Comparison of ENCODE assay signal across 34 cellular contexts in genomic region chr16:13471036-13471435, GRCh38.
A peak's percentile ranks its signal among the peaks of the same experiment; 100 is the strongest.
DNase-seq lines count a peak whose midpoint lies in the region; ATAC-seq, FAIRE-seq and TF ChIP-seq lines count a peak whose summit lies in the region.
"Had no signal": no experiment of that assay in that cellular context is flagged by ENCODE, and none has a peak within 500 bp of the region (broad histone marks: within the 10 kb centered on the region; RNA-seq: fewer than 3 reads in every experiment).

No MANE protein-coding gene starts in this region.

- no peak overlapping the region for H2BK5ac ChIP-seq in mesendoderm (ENCODE audit: low read length)

- TF ChIP-seq RAD21 in A549 (conservative IDR thresholded peaks at IDR 0.05 in 1 of 2, IDR thresholded peaks at IDR 0.05 in 1 of 2) (no peak), K562 (CRISPR knock-in tag; conservative IDR thresholded peaks at IDR 0.05 in 1 of 2, IDR thresholded peaks at IDR 0.05 in 1 of 2) (no peak)

- H3K9me3 ChIP-seq in A549 (no peaks in the 10 kb centered on the region; the same call in 2 of the 3 replicates), HEK293 (ENCODE audit: control insufficient read depth, insufficient read depth, low read depth, low read length) (no peaks in the 10 kb centered on the region), K562 (replicated peaks; ENCODE audit: control insufficient read depth, insufficient read depth, low read depth, low read length) (no peaks in the 10 kb centered on the region)
- H3K9me3 ChIP-seq: BE2C, gastrocnemius medialis, prostate gland, tibial artery had no signal

- TF ChIP-seq CTCF in A549 (IDR thresholded peaks at IDR 0.05) (no peak), HEK293 (tag by site-specific recombination; IDR thresholded peaks at IDR 0.05) (no peak), K562 (IDR thresholded peaks at IDR 0.05 in 2 of 3, conservative IDR thresholded peaks at IDR 0.05 in 1 of 3; ENCODE audit: insufficient read depth in 2 of 3, low read depth in 1 of 3, low read length in 3 of 3) (no peak)

- no peak overlapping the region for H3K23ac ChIP-seq in mesendoderm (ENCODE audit: low read length)

- H3K18ac ChIP-seq in mesendoderm (ENCODE audit: low read length): no peak overlapping the region

- H3K56ac ChIP-seq in mesendoderm (ENCODE audit: low read length): no peak overlapping the region

- no peak overlapping the region for H2AK5ac ChIP-seq in mesendoderm (ENCODE audit: low read length)

- no peaks in the 10 kb centered on the region for H3K4me1 ChIP-seq in A549
- H3K4me1 ChIP-seq in HEK293 (ENCODE audit: control insufficient read depth, insufficient read depth, low read length): no peaks in the 10 kb centered on the region
- H3K4me1 ChIP-seq in K562 (replicated peaks in 1 of 2; ENCODE audit: control insufficient read depth in 2 of 2, insufficient read depth in 2 of 2, low read length in 2 of 2): no peaks in the 10 kb centered on the region
- H3K4me1 ChIP-seq in mesendoderm (ENCODE audit: control insufficient read depth, low read depth, low read length): no peaks in the 10 kb centered on the region
- H3K4me1 ChIP-seq: BE2C, gastrocnemius medialis, prostate gland, tibial artery had no signal

- no peaks in the 10 kb centered on the region for H3K27me3 ChIP-seq in K562 (ENCODE audit: control insufficient read depth in 2 of 2, insufficient read depth in 2 of 2, low read length in 2 of 2)
- no peaks in the 10 kb centered on the region for H3K27me3 ChIP-seq in mesendoderm (ENCODE audit: insufficient read depth, low read length, poor library complexity)
- H3K27me3 ChIP-seq: BE2C, gastrocnemius medialis, tibial artery had no signal

- no peak for ATAC-seq in A549
- no peak for ATAC-seq in K562
- ATAC-seq in GM18511 (IDR thresholded peaks at IDR 0.05; ENCODE audit: unreplicated experiment): no peak
- ATAC-seq: gastrocnemius medialis, left colon, sciatic nerve, T-helper 17 cell had no signal

- H3K4me3 ChIP-seq in A549 (no peak overlapping the region), HEK293 (ENCODE audit: low read depth, low read length) (no peak overlapping the region), K562 (no peak overlapping the region), mesendoderm (ENCODE audit: low read length) (no peak overlapping the region)
- H3K4me3 ChIP-seq: dorsolateral prefrontal cortex, gastrocnemius medialis, prostate gland, SK-N-MC, tibial artery had no signal

- CTCF ChIA-PET in A549 (lab: Yijun Ruan, JAX): interaction anchor here (1.5 kb wide), 1 partner anchor 10 kb away, joined by 3 read pairs; no protein-coding TSS in a partner anchor
- CTCF ChIA-PET in HEK293 (lab: Yijun Ruan, JAX): no interaction called here
- CTCF ChIA-PET in K562 (lab: Yijun Ruan, JAX; ENCODE audit: low intra/inter-chr PET ratio): no interaction called here

- no peak overlapping the region for H2BK15ac ChIP-seq in mesendoderm (replicated peaks; ENCODE audit: low read depth)

- in situ Hi-C loops in K562 (cut with MboI): no loop called here

- TF ChIP-seq POLR2A in A549 (IDR thresholded peaks at IDR 0.05; ENCODE audit: low read length) (no peak), K562 (conservative IDR thresholded peaks at IDR 0.05) (no peak)

- no peak overlapping the region for H3K27ac ChIP-seq in A549
- H3K27ac ChIP-seq in HEK293 (ENCODE audit: extremely low read depth, low read depth, low read length): no peak overlapping the region
- H3K27ac ChIP-seq in K562 (ENCODE audit: extremely low read depth, low read depth, low read length): no peak overlapping the region
- no peak overlapping the region for H3K27ac ChIP-seq in mesendoderm (ENCODE audit: low read depth, low read length)
- H3K27ac ChIP-seq: dorsolateral prefrontal cortex, gastrocnemius medialis, prostate gland, SK-N-MC, tibial artery had no signal

- H3K79me2 ChIP-seq in K562 (ENCODE audit: control insufficient read depth, insufficient read depth, low read length) (no peaks in the 10 kb centered on the region), mesendoderm (ENCODE audit: control insufficient read depth, insufficient read depth, low read length) (no peaks in the 10 kb centered on the region)

- H3K79me1 ChIP-seq in mesendoderm (ENCODE audit: low read length): no peaks in the 10 kb centered on the region

- FAIRE-seq in A549 (lab: Jason Lieb, UNC): no peak
- no peak for FAIRE-seq in K562 (lab: Jason Lieb, UNC)
- FAIRE-seq: endothelial cell of umbilical vein, GM12891, TTC549 had no signal

- H3K4me2 ChIP-seq in A549 (no peak overlapping the region), K562 (ENCODE audit: insufficient read depth, low read length) (no peak overlapping the region), mesendoderm (ENCODE audit: low read length) (no peak overlapping the region)

- H4K8ac ChIP-seq in mesendoderm (ENCODE audit: low read depth, low read length): no peak overlapping the region

- 25% methylated on average over 4 of the region's 4 CpGs for WGBS in A549 (ENCODE audit: missing lambda C conversion rate)
- 2% methylated on average over 4 of the region's 4 CpGs for WGBS in K562 (ENCODE audit: insufficient coverage, low coverage, missing lambda C conversion rate)
- no CpG with 5 or more reads among the region's 4 CpGs for WGBS in mesendoderm (ENCODE audit: extremely low coverage, insufficient coverage, low lambda C conversion rate)

- H4K20me1 ChIP-seq in K562 (replicated peaks; ENCODE audit: control insufficient read depth, insufficient read depth, low read length): no peaks in the 10 kb centered on the region

- H3K4ac ChIP-seq in mesendoderm (ENCODE audit: low read depth, low read length): no peak overlapping the region

- no peak overlapping the region for H2BK120ac ChIP-seq in mesendoderm (ENCODE audit: low read depth, low read length)

- H3K9ac ChIP-seq in K562 (ENCODE audit: insufficient read depth in 1 of 2, low read depth in 2 of 2, low read length in 2 of 2): no peak overlapping the region
- H3K9ac ChIP-seq in mesendoderm (ENCODE audit: low read length): no peak overlapping the region

- no peak for DNase-seq in A549 (ENCODE audit: low read depth in 1 of 2, low spot score in 1 of 2)
- no peak for DNase-seq in K562 (ENCODE audit: extremely low read depth in 1 of 4, low spot score in 3 of 4)
- DNase-seq in mesendoderm: peak; percentile 24
- no peak for DNase-seq in hepatic stellate cell (ENCODE audit: low spot score)
- DNase-seq in activated effector memory CD4-positive, alpha-beta T cell treated with Interleukin-2 at 50 U/mL for 16 hours: no peak
- no peak for DNase-seq in stimulated activated CD4-positive, alpha-beta T cell treated with anti-CD3 and anti-CD28 coated beads, Interleukin-2, amount 100 ng/mL, for 48 hours
- DNase-seq: activated CD4-positive, alpha-beta T cell treated with anti-CD3 and anti-CD28 coated beads, Interleukin-2, amount 50 U/mL, for 48 hours; activated naive CD4-positive, alpha-beta T cell treated with anti-CD3 and anti-CD28 coated beads, Interleukin-2, amount 10 ng/mL, durations not matched to agents 7 days and 5 days; BE2C; CD8-positive, alpha-beta memory T cell; DMS 273 treated with DMSO at 0.1 percent for 48 hours; dorsolateral prefrontal cortex; gastrocnemius medialis; HCEC 1CT; immature natural killer cell; left colon; mesenchymal stem cell; NCI-H1048; NCI-H1930; NCI-H524; NK-92 treated with Interleukin-12 subunit alpha and Interleukin-12 subunit beta, amount 100 ng/mL, for 24 hours; nucleus accumbens; stimulated activated CD4-positive, alpha-beta T cell treated with anti-CD3 and anti-CD28 coated beads, Interleukin-12 subunit alpha, Interleukin-12 subunit beta, amount 100 ng/mL, for 4 hours; stimulated activated CD4-positive, alpha-beta T cell treated with anti-CD3 and anti-CD28 coated beads, Interleukin-4, amount 100 ng/mL, for 1 hour; T-helper 17 cell; tibial artery had no signal

- no peak overlapping the region for H2AFZ ChIP-seq in K562 (ENCODE audit: low read depth, low read length)

- H3K9me1 ChIP-seq in K562 (ENCODE audit: control insufficient read depth, insufficient read depth, low read length): no peaks in the 10 kb centered on the region

- no peak overlapping the region for H4K5ac ChIP-seq in mesendoderm (ENCODE audit: low read length)

- POLR2A ChIA-PET in A549 (lab: Yijun Ruan, JAX) (no interaction called here), HEK293 (lab: Yijun Ruan, JAX) (no interaction called here), K562 (lab: Yijun Ruan, JAX) (no interaction called here)

- no peak for TF ChIP-seq EP300 in A549 (IDR thresholded peaks at IDR 0.05)
- no peak for TF ChIP-seq EP300 in K562 (IDR thresholded peaks at IDR 0.05; ENCODE audit: low read length)

- no peaks in the 10 kb centered on the region for H3K36me3 ChIP-seq in HEK293 (ENCODE audit: control insufficient read depth in 2 of 2, insufficient read depth in 1 of 2, low read length in 2 of 2)
- H3K36me3 ChIP-seq in K562 (ENCODE audit: control insufficient read depth, insufficient read depth, low read length): no peaks in the 10 kb centered on the region
- H3K36me3 ChIP-seq in mesendoderm (ENCODE audit: control insufficient read depth, insufficient read depth, low read length): no peaks in the 10 kb centered on the region
- H3K36me3 ChIP-seq: BE2C, gastrocnemius medialis, prostate gland, tibial artery had no signal

- intact Hi-C loops in K562 (cut with micrococcal nuclease): no loop called here

- no TSS peak for BruUV-seq in K562 (replicated peaks; lab: Mats Ljungman, UMichigan)

TF ChIP-seq in HEK293, 187 proteins besides CTCF, POLR2A, EP300 and RAD21 (continues in another document):
- no peak for TF ChIP-seq GLI2 (tag by site-specific recombination; IDR thresholded peaks at IDR 0.05; ENCODE audit: borderline replicate concordance, low read depth)

TF ChIP-seq in K562, 482 proteins besides CTCF, POLR2A, EP300 and RAD21 (continues in another document):
- no peak for TF ChIP-seq ZBTB33 (CRISPR knock-in tag; IDR thresholded peaks at IDR 0.05)
- no peak for TF ChIP-seq PTRF (tag; IDR thresholded peaks at IDR 0.05)
- peak; percentile 86 for TF ChIP-seq EHMT2 (IDR thresholded peaks at IDR 0.05)
- no peak for TF ChIP-seq SMAD1 (IDR thresholded peaks at IDR 0.05; ENCODE audit: low read depth, low read length, partially characterized antibody)
- no peak for TF ChIP-seq CXXC5 (CRISPR knock-in tag; IDR thresholded peaks at IDR 0.05)
